Comparison of ENCODE assay signal across 1 cellular context in genomic region chr10:101031128-101031795, GRCh38.
TF ChIP-seq lines count a peak whose summit lies in the region.

Gene PDZD7, minus strand, starts transcription at chr10:101031129. Its CDS starts 910 bp downstream, at chr10:101030219.
Gene SFXN3, plus strand, starts transcription at chr10:101031234. Its CDS starts 3,461 bp downstream, at chr10:101034695.

TF ChIP-seq in H1, 55 proteins besides CTCF, POLR2A, EP300 and RAD21:
- peak; percentile 96 for TF ChIP-seq SP1 (IDR thresholded peaks at IDR 0.05; ENCODE audit: low read depth, low read length)
- no peak for TF ChIP-seq RNF2 (IDR thresholded peaks at IDR 0.05; ENCODE audit: borderline replicate concordance, low read depth, low read length, missing control alignments, poor library complexity, severe bottlenecking)
- TF ChIP-seq, protein P1, sequence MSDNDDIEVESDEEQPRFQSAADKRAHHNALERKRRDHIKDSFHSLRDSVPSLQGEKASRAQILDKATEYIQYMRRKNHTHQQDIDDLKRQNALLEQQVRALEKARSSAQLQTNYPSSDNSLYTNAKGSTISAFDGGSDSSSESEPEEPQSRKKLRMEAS (IDR thresholded peaks at IDR 0.05) = 0 out of 2 replicates have a peak, but pooled peaks have one; percentile 19
- TF ChIP-seq EGR1 (IDR thresholded peaks at IDR 0.05; ENCODE audit: borderline replicate concordance, low read depth, low read length) = peak; percentile 58; the same call in 1 of the 2 replicates
- TF ChIP-seq TEAD4 (IDR thresholded peaks at IDR 0.05; ENCODE audit: low read depth, low read length) = 0 out of 2 replicates have a peak, but pooled peaks have one; percentile 37
- no peak for TF ChIP-seq CTBP2 (IDR thresholded peaks at IDR 0.05; ENCODE audit: borderline replicate concordance, insufficient read depth, insufficient read length, low read length)
- TF ChIP-seq GTF2F1 (IDR thresholded peaks at IDR 0.05; ENCODE audit: borderline replicate concordance, low read depth, low read length) = no peak
- TF ChIP-seq RBBP5 (IDR thresholded peaks at IDR 0.05; ENCODE audit: borderline replicate concordance, low read depth, low read length) = no peak
- TF ChIP-seq HDAC6 (IDR thresholded peaks at IDR 0.05; ENCODE audit: low read depth, low read length) = no peak
- TF ChIP-seq JUN (IDR thresholded peaks at IDR 0.05; ENCODE audit: low read depth, low read length) = no peak
- no peak; the same call in 1 of the 2 replicates for TF ChIP-seq SP4 (IDR thresholded peaks at IDR 0.05; ENCODE audit: low read length)
- TF ChIP-seq CHD2 (IDR thresholded peaks at IDR 0.05; ENCODE audit: low read length) = peak; percentile 91
- peak; percentile 77 for TF ChIP-seq SP2 (IDR thresholded peaks at IDR 0.05; ENCODE audit: low read length)
